Comparison of ENCODE assay signal across 3 cellular contexts in the genomic region with DNA sequence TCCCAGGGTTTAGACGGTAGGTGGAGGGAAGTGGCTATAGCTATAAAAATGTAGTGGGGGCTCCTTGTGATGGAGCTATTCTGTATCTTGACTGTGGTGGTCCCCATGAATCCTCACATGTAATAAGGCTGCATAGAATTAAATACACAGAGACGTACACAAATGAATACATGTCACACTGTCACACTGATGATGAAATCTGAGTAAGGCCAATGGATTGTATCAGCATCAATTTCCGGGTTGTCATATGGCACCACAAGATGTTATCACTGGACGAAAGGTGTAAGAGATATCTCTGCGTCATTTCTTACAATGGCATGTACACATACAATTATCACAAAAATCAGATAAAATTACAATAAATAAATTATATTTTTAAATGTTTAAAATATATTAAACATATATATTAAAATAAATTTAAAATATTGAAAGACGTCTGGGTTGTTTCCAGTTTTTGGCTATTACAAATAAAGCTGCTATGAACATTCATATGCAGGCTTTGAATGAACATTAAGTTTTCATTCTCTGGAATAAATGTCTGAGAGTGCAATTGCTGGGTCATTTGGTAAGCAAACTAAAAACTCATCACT.
TF ChIP-seq lines count a peak whose summit lies in the region.

No MANE protein-coding gene starts in this region.

TF ChIP-seq in HepG2, 621 proteins besides CTCF, POLR2A, EP300 and RAD21:
- peak; percentile 27; the same call in 1 of the 2 replicates for TF ChIP-seq CEBPB (IDR thresholded peaks at IDR 0.05; ENCODE audit: borderline replicate concordance, low read depth, low read length)
- no peak for TF ChIP-seq TRIM22 (IDR thresholded peaks at IDR 0.05)
TF ChIP-seq in HepG2: peak in this region for 1.

TF ChIP-seq in WTC11, 78 proteins besides CTCF, POLR2A, EP300 and RAD21:
- TF ChIP-seq ZNF532 (CRISPR knock-in tag; IDR thresholded peaks at IDR 0.05; ENCODE audit: borderline replicate concordance) (no peak), ZNF232 (CRISPR knock-in tag; IDR thresholded peaks at IDR 0.05) (no peak), CREM (CRISPR knock-in tag; IDR thresholded peaks at IDR 0.05) (no peak), HMGA2 (CRISPR knock-in tag; IDR thresholded peaks at IDR 0.05) (peak; percentile 94)
- TF ChIP-seq, protein P1, sequence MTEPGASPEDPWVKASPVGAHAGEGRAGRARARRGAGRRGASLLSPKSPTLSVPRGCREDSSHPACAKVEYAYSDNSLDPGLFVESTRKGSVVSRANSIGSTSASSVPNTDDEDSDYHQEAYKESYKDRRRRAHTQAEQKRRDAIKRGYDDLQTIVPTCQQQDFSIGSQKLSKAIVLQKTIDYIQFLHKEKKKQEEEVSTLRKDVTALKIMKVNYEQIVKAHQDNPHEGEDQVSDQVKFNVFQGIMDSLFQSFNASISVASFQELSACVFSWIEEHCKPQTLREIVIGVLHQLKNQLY (CRISPR knock-in tag; IDR thresholded peaks at IDR 0.05) = no peak

TF ChIP-seq in K562, 482 proteins besides CTCF, POLR2A, EP300 and RAD21:
- TF ChIP-seq, protein P2, sequence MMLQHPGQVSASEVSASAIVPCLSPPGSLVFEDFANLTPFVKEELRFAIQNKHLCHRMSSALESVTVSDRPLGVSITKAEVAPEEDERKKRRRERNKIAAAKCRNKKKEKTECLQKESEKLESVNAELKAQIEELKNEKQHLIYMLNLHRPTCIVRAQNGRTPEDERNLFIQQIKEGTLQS (IDR thresholded peaks at IDR 0.05) = peak; percentile 62
- TF ChIP-seq, protein P2 (CRISPR knock-in tag; conservative IDR thresholded peaks at IDR 0.05) = no peak
- TF ChIP-seq BRD4 (IDR thresholded peaks at IDR 0.05) (no peak), CEBPG (CRISPR knock-in tag; IDR thresholded peaks at IDR 0.05) (no peak), CEBPG (tag; conservative IDR thresholded peaks at IDR 0.05 in 1 of 2, IDR thresholded peaks at IDR 0.05 in 1 of 2) (peak in 1 of 2 experiments; percentile 37; a peak in 1 of 4 replicates)
